In the genomic region with DNA sequence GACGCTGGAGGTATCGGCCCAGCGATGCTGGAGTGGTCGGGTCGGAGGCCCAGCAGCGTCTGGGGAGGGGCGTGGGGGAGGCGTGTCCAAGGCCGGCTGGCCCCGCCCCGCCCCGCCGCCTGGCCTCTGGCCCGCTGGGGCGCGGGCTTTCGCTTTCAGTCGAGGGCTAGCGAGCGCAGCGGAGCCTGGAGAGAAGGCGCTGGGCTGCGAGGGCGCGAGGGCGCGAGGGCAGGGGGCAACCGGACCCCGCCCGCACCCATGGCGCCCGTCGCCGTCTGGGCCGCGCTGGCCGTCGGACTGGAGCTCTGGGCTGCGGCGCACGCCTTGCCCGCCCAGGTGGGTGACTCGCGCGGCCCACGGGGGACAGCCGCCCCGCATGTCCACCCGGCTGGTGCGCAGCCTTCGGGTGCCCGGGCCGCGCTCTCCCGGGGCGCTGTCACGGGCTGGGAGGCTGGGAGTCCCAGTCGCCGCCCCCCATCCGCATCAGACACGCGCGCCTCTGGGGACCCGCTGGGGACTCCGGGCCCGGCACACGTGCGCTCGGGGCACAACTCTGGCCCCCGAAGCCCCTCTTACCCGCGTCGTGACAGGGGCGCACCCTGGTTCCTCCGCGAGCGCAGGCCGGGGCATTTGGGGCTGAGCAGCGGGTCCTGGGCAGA, we compare ENCODE assay signal across 8 cellular contexts. TPM values are rescaled to one million over a fixed set of nuclear protein-coding genes. Genes with fewer than 3 reads are reported as not detected.
DNase-seq lines count a peak whose midpoint lies in the region; ATAC-seq, FAIRE-seq and TF ChIP-seq lines count a peak whose summit lies in the region.

A gene (plus strand): TSS at position 158 of the 659 bp plus-strand sequence. CDS start 101 bp downstream, at position 259.

- ATAC-seq in HG02678 (IDR thresholded peaks at IDR 0.05; ENCODE audit: unreplicated experiment): peak; percentile 45
- ATAC-seq in activated naive CD4-positive, alpha-beta T cell treated with anti-CD3 and anti-CD28 coated beads, Interleukin-2, amount 50 U/mL, for 72 hours: peak; percentile 55 to 76
- no peak for ATAC-seq in GM21367 (IDR thresholded peaks at IDR 0.05; ENCODE audit: unreplicated experiment)
- no peak for ATAC-seq in HG02610 (IDR thresholded peaks at IDR 0.05; ENCODE audit: unreplicated experiment)

- peak within 1 kb of the TSS; percentile 96 to 99 for H3K27ac Mint-ChIP-seq in activated naive CD4-positive, alpha-beta T cell treated with anti-CD3 and anti-CD28 coated beads, Interleukin-2, amount 50 U/mL, for 72 hours

- DNase-seq in GM12892 (ENCODE audit: insufficient read length) (peak; percentile 92), SK-MEL-5 (ENCODE audit: low read depth, low spot score) (peak; percentile 47), cardiac septum (ENCODE audit: low spot score) (peak; percentile 93), retina (peak; percentile 74)
- peak; percentile 79 to 81 for DNase-seq in activated naive CD4-positive, alpha-beta T cell treated with anti-CD3 and anti-CD28 coated beads, Interleukin-2, amount 50 U/mL, for 72 hours (ENCODE audit: low spot score in 2 of 2)

- intact Hi-C loops in cardiac septum (cut with DNase I): no loop called here

- in situ Hi-C loops in SK-MEL-5 (cut with HindIII; ENCODE audit: low pct_unique_long_range_greater_than_20kb, low sequenced_read_pairs): no loop called here

- peak; percentile 95 for FAIRE-seq in GM12892 (lab: Jason Lieb, UNC)

- H3K36me3 Mint-ChIP-seq in activated naive CD4-positive, alpha-beta T cell treated with anti-CD3 and anti-CD28 coated beads, Interleukin-2, amount 50 U/mL, for 72 hours: peaks cover 23 to 42% of the 10 kb centered on the region in 2 donors

- peak; percentile 96 for TF ChIP-seq POLR2A in GM12892 (IDR thresholded peaks at IDR 0.05; ENCODE audit: low read depth, low read length)

- peaks cover 4 to 5% of the 10 kb centered on the region in 2 donors for H3K9me3 Mint-ChIP-seq in activated naive CD4-positive, alpha-beta T cell treated with anti-CD3 and anti-CD28 coated beads, Interleukin-2, amount 50 U/mL, for 72 hours

RNA-seq across cellular contexts. Expression of the gene that starts here (rescaled TPM):
- polyA plus RNA-seq in GM12892 (2012; ENCODE audit: missing spikeins): 24.1 TPM
- total RNA-seq in SK-MEL-5 (2014; rRNA removed; shearing (Covaris generic)): 4.4 and 5.0 TPM in 2 replicates
- polyA plus RNA-seq in SK-MEL-5 (2015; cell fraction: cytosol; rRNA removed): 9.9 and 10.0 TPM in 2 replicates
- 1.3 and 3.4 TPM in 2 replicates for polyA plus RNA-seq in SK-MEL-5 (2015; cell fraction: nucleus; rRNA removed)
- total RNA-seq in activated naive CD4-positive, alpha-beta T cell treated with anti-CD3 and anti-CD28 coated beads, Interleukin-2, amount 50 U/mL, for 72 hours: 100 to 1,000 TPM in 1 of 2 donors, 10 to 100 TPM in 1; 98.1 to 143 TPM
- total RNA-seq in cardiac septum: 15.5 TPM

Comparison
In these comparisons a context has a peak if more than half of its experiments do, and no peak if none do; other contexts are left out.
1. ATAC-seq: peak in HG02678 (single experiment) and activated naive CD4-positive, alpha-beta T cell treated with anti-CD3 and anti-CD28 coated beads, Interleukin-2, amount 50 U/mL, for 72 hours (2 of 2); none in GM21367 (single experiment) and HG02610 (single experiment).
2. Peak in every context shown above with its lines, with median percentiles within 50 percentile points of each other: DNase-seq.